ENCODE assay signal across 8 cellular contexts in the genomic region with DNA sequence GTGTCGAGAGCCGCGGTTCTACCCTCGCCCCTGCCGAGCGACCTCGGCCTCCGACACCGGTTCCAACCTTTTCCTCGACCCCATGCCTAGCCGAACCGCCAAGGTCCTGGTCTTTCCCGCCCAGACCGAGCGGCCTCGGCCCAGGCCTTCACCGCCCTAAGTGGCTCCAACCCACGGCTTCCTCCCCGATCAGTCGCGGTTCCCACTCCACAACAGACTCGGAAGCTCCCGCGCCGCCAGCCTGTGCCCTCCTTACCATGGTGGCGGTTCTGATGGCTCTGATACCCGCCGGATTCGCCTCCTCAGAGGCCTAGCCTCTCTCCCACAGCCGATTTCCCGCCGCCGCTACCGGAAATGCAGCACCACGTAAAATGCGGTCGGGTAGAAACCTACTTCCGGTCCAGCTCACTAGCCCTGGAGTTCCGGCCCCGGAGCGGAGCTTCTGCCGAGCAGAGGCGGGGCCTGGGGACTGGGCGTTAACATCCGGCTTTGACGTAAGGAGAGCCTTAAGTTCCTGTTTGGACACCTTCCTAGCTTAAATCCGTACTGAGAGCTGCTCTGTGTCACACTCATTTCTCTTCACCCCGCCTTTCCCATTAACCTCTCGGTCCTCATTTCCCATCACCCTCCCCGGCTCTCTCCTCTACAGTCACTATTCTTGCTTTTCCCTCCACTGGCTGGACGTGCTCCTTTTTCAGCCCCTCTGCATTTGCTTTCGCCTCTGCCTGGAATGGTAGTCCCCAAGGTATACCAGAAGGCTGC. TPM values are rescaled to one million over a fixed set of nuclear protein-coding genes. Genes with fewer than 3 reads are reported as not detected.
DNase-seq lines count a peak whose midpoint lies in the region; ATAC-seq and TF ChIP-seq lines count a peak whose summit lies in the region.

Gene SNRPB (minus strand): TSS at position 358 of the 762 bp plus-strand sequence. CDS start 99 bp downstream, at position 259.

- no peak for TF ChIP-seq CTCF in DOHH2 (IDR thresholded peaks at IDR 0.05; ENCODE audit: low read depth, low read length, poor library complexity, severe bottlenecking)
- no peak for TF ChIP-seq CTCF in GM23338 (conservative IDR thresholded peaks at IDR 0.05; ENCODE audit: low read depth in 2 of 2)
- no peak for TF ChIP-seq CTCF in fibroblast of lung (conservative IDR thresholded peaks at IDR 0.05 in 1 of 2, IDR thresholded peaks at IDR 0.05 in 1 of 2; ENCODE audit: low read depth in 1 of 2, low read length in 2 of 2)

- intact Hi-C loops in naive thymus-derived CD4-positive, alpha-beta T cell (cut with micrococcal nuclease): loop anchor here (1.0 to 5.0 kb wide), 9 partner anchors 38 to 1352 kb away; partner anchors contain the start of genes NOP56 (in 2 of the 2), ITPA (in 1 of the 2), LZTS3 (in 1 of the 2) and PSMF1 (in 1 of the 2)

- H3K9me2 ChIP-seq in DOHH2 (replicated peaks; ENCODE audit: control insufficient read depth, low read length) (no peaks in the 10 kb centered on the region), GM23338 (ENCODE audit: insufficient read depth) (no peaks in the 10 kb centered on the region)

- POLR2A ChIA-PET in naive thymus-derived CD4-positive, alpha-beta T cell (lab: Charles Lee): interaction anchor here (0.9 to 2.4 kb wide), 16 partner anchors 10 to 370 kb away, joined by 3 to 34 read pairs (median 6); partner anchors contain the start of genes IDH3B, NOP56, PCED1A and VPS16

- peak within 1 kb of the TSS; percentile 90 for H3K4me2 ChIP-seq in DOHH2 (ENCODE audit: low read length)
- H3K4me2 ChIP-seq in GM23338: peak within 1 kb of the TSS; percentile 83
- peak within 1 kb of the TSS; percentile 94 for H3K4me2 ChIP-seq in fibroblast of lung (ENCODE audit: extremely low read depth, insufficient read depth, low read length)

- H3K4me3 ChIP-seq in DOHH2 (ENCODE audit: low read length) (peak within 1 kb of the TSS; percentile 97), GM23338 (peak within 1 kb of the TSS; percentile 100), fibroblast of lung (replicated peaks in 1 of 4; ENCODE audit: control extremely low read depth in 1 of 4, insufficient read depth in 1 of 4, low read depth in 3 of 4, low read length in 4 of 4) (peak within 1 kb of the TSS; percentile 80 to 96 (median 89))
- H3K4me3 ChIP-seq in naive thymus-derived CD4-positive, alpha-beta T cell (ENCODE audit: low read length): peak within 1 kb of the TSS; percentile 70

- H3K27me3 ChIP-seq in DOHH2 (ENCODE audit: control insufficient read depth, low read length) (no peaks in the 10 kb centered on the region), GM23338 (ENCODE audit: insufficient read depth) (no peaks in the 10 kb centered on the region), fibroblast of lung (ENCODE audit: control insufficient read depth, insufficient read depth, low read length) (no peaks in the 10 kb centered on the region)
- no peaks in the 10 kb centered on the region for H3K27me3 ChIP-seq in naive thymus-derived CD4-positive, alpha-beta T cell (ENCODE audit: control insufficient read depth in 2 of 2, insufficient read depth in 2 of 2, low read length in 2 of 2)

- DNase-seq in GM23338 (ENCODE audit: low spot score) (peak; percentile 99), LHCN-M2 (ENCODE audit: low read depth) (peak; percentile 98), RPMI8226 (peak; percentile 99), fibroblast of lung (ENCODE audit: low read depth in 2 of 2) (peak; percentile 100)
- peak; percentile 93 to 94 for DNase-seq in activated T-helper 1 cell treated with anti-CD3 and anti-CD28 coated beads, Interleukin-2, amount 50 U/mL, for 16 hours (ENCODE audit: low read depth in 1 of 2, low spot score in 1 of 2)
- DNase-seq in naive thymus-derived CD4-positive, alpha-beta T cell: peak; percentile 87 to 97 (median 96)
- DNase-seq in stimulated activated naive B cell treated with anti-CD40 and anti-IgM and Interleukin-4, amounts not matched to agents 10 μg/mL and 1 μg/mL and 100 μg/mL, for 72 hours: peak; percentile 97

- H3K27ac ChIP-seq in DOHH2 (ENCODE audit: low read depth, low read length) (peak within 1 kb of the TSS; percentile 81), GM23338 (ENCODE audit: low read depth) (peak within 1 kb of the TSS; percentile 91), fibroblast of lung (ENCODE audit: insufficient read depth, low read length) (peak within 1 kb of the TSS; percentile 93)
- H3K27ac ChIP-seq in naive thymus-derived CD4-positive, alpha-beta T cell (ENCODE audit: low read depth, low read length): peak within 1 kb of the TSS; percentile 93

- peak within 1 kb of the TSS; percentile 100 for H3K27ac Mint-ChIP-seq in GM23338
- peak within 1 kb of the TSS; percentile 91 to 100 (median 98) for H3K27ac Mint-ChIP-seq in naive thymus-derived CD4-positive, alpha-beta T cell
- H3K27ac Mint-ChIP-seq in stimulated activated naive B cell treated with anti-CD40 and anti-IgM and Interleukin-4, amounts not matched to agents 10 μg/mL and 1 μg/mL and 100 μg/mL, for 72 hours: peak within 1 kb of the TSS; percentile 100

- peaks cover 50% of the 10 kb centered on the region for H3K36me3 Mint-ChIP-seq in GM23338 (ENCODE audit: low read depth)
- peaks cover 8 to 34% (median 15%) of the 10 kb centered on the region in 5 donors for H3K36me3 Mint-ChIP-seq in naive thymus-derived CD4-positive, alpha-beta T cell
- H3K36me3 Mint-ChIP-seq in stimulated activated naive B cell treated with anti-CD40 and anti-IgM and Interleukin-4, amounts not matched to agents 10 μg/mL and 1 μg/mL and 100 μg/mL, for 72 hours: peaks cover 32 to 54% of the 10 kb centered on the region in 2 donors

- H2AFZ ChIP-seq in GM23338: no peak within 1 kb of the TSS
- H2AFZ ChIP-seq in fibroblast of lung (ENCODE audit: low read length): peak within 1 kb of the TSS; percentile 87

- no peaks in the 10 kb centered on the region for H3K9me3 ChIP-seq in DOHH2 (ENCODE audit: control insufficient read depth, insufficient read depth, low read length)
- H3K9me3 ChIP-seq in fibroblast of lung (ENCODE audit: control insufficient read depth, insufficient read depth, low read depth, low read length): no peaks in the 10 kb centered on the region
- H3K9me3 ChIP-seq in naive thymus-derived CD4-positive, alpha-beta T cell (ENCODE audit: control insufficient read depth in 2 of 3, low read length in 3 of 3): no peaks in the 10 kb centered on the region

- H3K9me3 Mint-ChIP-seq in GM23338: no peaks in the 10 kb centered on the region
- peaks cover 0 to 5% (median 0%) of the 10 kb centered on the region in 11 donors for H3K9me3 Mint-ChIP-seq in naive thymus-derived CD4-positive, alpha-beta T cell
- H3K9me3 Mint-ChIP-seq in stimulated activated naive B cell treated with anti-CD40 and anti-IgM and Interleukin-4, amounts not matched to agents 10 μg/mL and 1 μg/mL and 100 μg/mL, for 72 hours: no peaks in the 10 kb centered on the region

- H3K36me3 ChIP-seq in DOHH2 (ENCODE audit: control insufficient read depth, low read length) (peaks cover 53% of the 10 kb centered on the region), GM23338 (ENCODE audit: insufficient read depth) (peaks cover 27% of the 10 kb centered on the region), fibroblast of lung (ENCODE audit: control insufficient read depth, insufficient read depth, low read length) (peaks cover 5% of the 10 kb centered on the region)
- H3K36me3 ChIP-seq in naive thymus-derived CD4-positive, alpha-beta T cell (ENCODE audit: control insufficient read depth in 2 of 3, insufficient read depth in 3 of 3, low read length in 3 of 3): peaks cover 4 to 36% (median 7%) of the 10 kb centered on the region in 3 experiments

- H3K27me3 Mint-ChIP-seq in GM23338 (ENCODE audit: insufficient read depth, low read depth, poor library complexity): peaks cover 17% of the 10 kb centered on the region
- peaks cover 0 to 2% (median 0%) of the 10 kb centered on the region in 5 donors for H3K27me3 Mint-ChIP-seq in naive thymus-derived CD4-positive, alpha-beta T cell
- H3K27me3 Mint-ChIP-seq in stimulated activated naive B cell treated with anti-CD40 and anti-IgM and Interleukin-4, amounts not matched to agents 10 μg/mL and 1 μg/mL and 100 μg/mL, for 72 hours: no peaks in the 10 kb centered on the region

- CTCF ChIA-PET in naive thymus-derived CD4-positive, alpha-beta T cell (lab: Charles Lee): interaction anchor here (1.2 kb wide), 1 partner anchor 52 kb away, joined by 4 read pairs; no protein-coding TSS in a partner anchor

- H3F3A ChIP-seq in DOHH2 (ENCODE audit: control insufficient read depth, insufficient read depth) (peaks cover 48% of the 10 kb centered on the region), GM23338 (replicated peaks; ENCODE audit: low read depth) (no peaks in the 10 kb centered on the region; the same call in 1 of the 2 replicates)

- H3K4me1 ChIP-seq in DOHH2 (ENCODE audit: control insufficient read depth, low read length): peaks cover 73% of the 10 kb centered on the region
- peaks cover 4% of the 10 kb centered on the region; the same call in 1 of the 2 replicates for H3K4me1 ChIP-seq in GM23338 (ENCODE audit: insufficient read depth)
- H3K4me1 ChIP-seq in fibroblast of lung (ENCODE audit: control insufficient read depth, extremely low read depth, insufficient read depth, low read length): peaks cover 9% of the 10 kb centered on the region
- H3K4me1 ChIP-seq in naive thymus-derived CD4-positive, alpha-beta T cell (ENCODE audit: control insufficient read depth in 2 of 2, insufficient read depth in 2 of 2, low read length in 2 of 2): peaks cover 17 to 18% of the 10 kb centered on the region in 2 donors

- H3K9ac ChIP-seq in fibroblast of lung (ENCODE audit: insufficient read depth, low read length): peak within 1 kb of the TSS; percentile 89

- H3K79me2 ChIP-seq in DOHH2 (ENCODE audit: control insufficient read depth, low read length) (peaks cover 73% of the 10 kb centered on the region), GM23338 (replicated peaks; ENCODE audit: insufficient read depth) (peaks cover 49% of the 10 kb centered on the region), fibroblast of lung (ENCODE audit: control insufficient read depth, insufficient read depth, low read length) (peaks cover 48% of the 10 kb centered on the region)

- H3K4me1 Mint-ChIP-seq in GM23338: peaks cover 30% of the 10 kb centered on the region
- peaks cover 27 to 45% (median 39%) of the 10 kb centered on the region in 7 donors for H3K4me1 Mint-ChIP-seq in naive thymus-derived CD4-positive, alpha-beta T cell
- peaks cover 33 to 45% of the 10 kb centered on the region in 2 donors for H3K4me1 Mint-ChIP-seq in stimulated activated naive B cell treated with anti-CD40 and anti-IgM and Interleukin-4, amounts not matched to agents 10 μg/mL and 1 μg/mL and 100 μg/mL, for 72 hours

- H4K20me1 ChIP-seq in DOHH2 (ENCODE audit: control insufficient read depth, insufficient read depth, low read depth, low read length) (peaks cover 32% of the 10 kb centered on the region), GM23338 (replicated peaks; ENCODE audit: insufficient read depth) (peaks cover 41% of the 10 kb centered on the region), fibroblast of lung (ENCODE audit: control insufficient read depth, extremely low read depth, insufficient read depth, low read length) (peaks cover 2% of the 10 kb centered on the region)

- H3K4me3 Mint-ChIP-seq in GM23338: peak within 1 kb of the TSS; percentile 100
- peak within 1 kb of the TSS; percentile 88 to 99 (median 98) for H3K4me3 Mint-ChIP-seq in naive thymus-derived CD4-positive, alpha-beta T cell
- peak within 1 kb of the TSS; percentile 97 to 99 for H3K4me3 Mint-ChIP-seq in stimulated activated naive B cell treated with anti-CD40 and anti-IgM and Interleukin-4, amounts not matched to agents 10 μg/mL and 1 μg/mL and 100 μg/mL, for 72 hours

- peak; percentile 97 for ATAC-seq in GM23338
- ATAC-seq in naive thymus-derived CD4-positive, alpha-beta T cell: peak; percentile 97
- ATAC-seq in stimulated activated naive B cell treated with anti-CD40 and anti-IgM and Interleukin-4, amounts not matched to agents 10 μg/mL and 1 μg/mL and 100 μg/mL, for 72 hours (replicated peaks): peak; percentile 96 to 98

RNA-seq across cellular contexts. Expression of gene SNRPB, which starts in this region (rescaled TPM):
- 744 and 784 TPM in 2 replicates for total RNA-seq in GM23338 (2014; rRNA removed; shearing (Covaris generic))
- polyA plus RNA-seq in GM23338 (2016; fragmentation: Nextera tagmentation; extraction: Ambion mirVana): 785 and 805 TPM in 2 replicates
- total RNA-seq in LHCN-M2 (2014; rRNA removed): 462 and 534 TPM in 2 replicates
- 181 TPM for polyA plus RNA-seq in LHCN-M2 (2012)
- 78.9 and 82.7 TPM in 2 replicates for total RNA-seq in fibroblast of lung
- 104 and 159 TPM in 2 replicates for polyA plus RNA-seq in fibroblast of lung
- 108 and 175 TPM in 2 replicates for polyA plus RNA-seq in fibroblast of lung (2012)
- 41.7 and 57.6 TPM in 2 replicates for polyA minus RNA-seq in fibroblast of lung (ENCODE audit: low replicate concordance)
- total RNA-seq in naive thymus-derived CD4-positive, alpha-beta T cell: 100 to 1,000 TPM in 3 of 5 experiments, 10 to 100 TPM in 2; 83.5 to 323 (median 118) TPM
- polyA plus RNA-seq in naive thymus-derived CD4-positive, alpha-beta T cell: 100 to 1,000 TPM; 230 to 231 TPM

Comparison
In these comparisons a context has a peak if more than half of its experiments do, and no peak if none do; other contexts are left out.
1. Peak in every context shown above with its lines: DNase-seq, ATAC-seq, H3K4me3 ChIP-seq and H3K27ac ChIP-seq.